ENCODE assay signal across 18 cellular contexts in the genomic region with DNA sequence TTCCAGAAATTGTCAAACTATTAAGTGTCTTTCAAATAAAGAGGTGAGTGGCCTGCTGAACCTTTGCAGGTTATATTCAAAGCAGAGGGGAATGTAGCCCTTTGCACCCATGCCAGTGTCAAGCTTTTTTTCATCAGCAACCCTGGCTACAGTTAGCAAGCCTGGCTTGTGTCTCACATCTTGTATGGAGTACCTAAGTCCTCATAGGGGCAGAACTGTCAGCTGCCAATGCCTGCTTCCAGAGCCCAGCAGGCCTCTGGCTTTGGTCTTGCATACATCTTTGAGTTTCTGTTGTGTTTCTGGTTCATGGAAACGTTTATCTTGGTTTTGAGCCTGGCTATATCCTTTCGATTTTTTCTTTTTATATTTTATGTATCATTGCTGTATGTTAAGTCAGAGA. TPM values are rescaled to one million over a fixed set of nuclear protein-coding genes. Genes with fewer than 3 reads are reported as not detected.
DNase-seq lines count a peak whose midpoint lies in the region; ATAC-seq, FAIRE-seq and TF ChIP-seq lines count a peak whose summit lies in the region.
"Had no signal": no experiment of that assay in that cellular context is flagged by ENCODE, and none has a peak within 500 bp of the region (broad histone marks: within the 10 kb centered on the region; RNA-seq: fewer than 3 reads in every experiment).

No MANE protein-coding gene starts in this region.

- no peaks in the 10 kb centered on the region for H4K20me1 ChIP-seq in OCI-LY7 (ENCODE audit: insufficient read depth, low read length)
- H4K20me1 ChIP-seq: BLaER1 had no signal

- H3K27me3 ChIP-seq in right atrium auricular region, result no peaks in the 10 kb centered on the region
- no peaks in the 10 kb centered on the region for H3K27me3 ChIP-seq in MG63
- H3K27me3 ChIP-seq: BLaER1 had no signal

- H3K4me1 ChIP-seq in right atrium auricular region (no peaks in the 10 kb centered on the region), OCI-LY7 (ENCODE audit: insufficient read depth, low read length, poor library complexity, severe bottlenecking) (peaks cover 3% of the 10 kb centered on the region)
- H3K4me1 ChIP-seq: BLaER1 had no signal

- POLR2A ChIA-PET in OCI-LY7 (lab: Charles Lee), result no interaction called here

- FAIRE-seq in GM12892 (lab: Jason Lieb, UNC), result no peak
- FAIRE-seq: H1, HepG2 had no signal

- H3K27me3 Mint-ChIP-seq in brain (no peaks in the 10 kb centered on the region), chondrocyte (ENCODE audit: low read depth) (no peaks in the 10 kb centered on the region)
- H3K27me3 Mint-ChIP-seq: CD4-positive, alpha-beta memory T cell had no signal

- H3K27ac Mint-ChIP-seq in brain (peak overlapping the region in 3 of 5 experiments; percentile 30 to 67 (median 47)), chondrocyte (ENCODE audit: unreplicated experiment) (peak overlapping the region; percentile 12)
- H3K27ac Mint-ChIP-seq: H9 had no signal

- no peak for TF ChIP-seq POLR2A in GM12892 (IDR thresholded peaks at IDR 0.05; ENCODE audit: low read depth, low read length)

- H3K4me3 ChIP-seq in right atrium auricular region, result no peak overlapping the region
- H3K4me3 ChIP-seq in MG63, result no peak overlapping the region
- H3K4me3 ChIP-seq in OCI-LY7 (ENCODE audit: low read depth, low read length, poor library complexity, severe bottlenecking), result no peak overlapping the region
- H3K4me3 ChIP-seq: BLaER1 had no signal

- no peaks in the 10 kb centered on the region for H3K79me2 ChIP-seq in OCI-LY7 (ENCODE audit: insufficient read depth, low read depth, low read length)

- H3K4me1 Mint-ChIP-seq in brain (no peaks in the 10 kb centered on the region), chondrocyte (ENCODE audit: low read depth) (peaks cover 4% of the 10 kb centered on the region)
- H3K4me1 Mint-ChIP-seq: CD4-positive, alpha-beta memory T cell; H9 had no signal

- intact Hi-C loops in Right ventricle myocardium superior (cut with DNase I), result no loop called here
- intact Hi-C loops in OCI-LY7 (cut with micrococcal nuclease; ENCODE audit: unreplicated experiment), result no loop called here

- H3K36me3 ChIP-seq in right atrium auricular region (no peaks in the 10 kb centered on the region), MG63 (peaks cover 44% of the 10 kb centered on the region), OCI-LY7 (ENCODE audit: insufficient read depth, low read length) (peaks cover 62% of the 10 kb centered on the region)
- H3K36me3 ChIP-seq: BLaER1 had no signal

- H3K4me3 Mint-ChIP-seq in brain (no peak overlapping the region), chondrocyte (ENCODE audit: unreplicated experiment) (no peak overlapping the region)
- H3K4me3 Mint-ChIP-seq: CD14-positive monocyte; CD4-positive, alpha-beta memory T cell; H9 had no signal

- DNase-seq in Right ventricle myocardium superior (no peak), right atrium auricular region (ENCODE audit: low spot score) (no peak), MG63 (peak; percentile 8), chondrocyte (ENCODE audit: low spot score) (no peak), OCI-LY7 (ENCODE audit: low spot score) (no peak), GM12892 (ENCODE audit: insufficient read length) (no peak)
- DNase-seq: 8988T; CD4-positive, alpha-beta memory T cell; DMS153; DMS79; GF-D8; H9 had no signal

- CTCF ChIA-PET in OCI-LY7 (lab: Charles Lee; ENCODE audit: unreplicated experiment), result no interaction called here

- no peak overlapping the region for H3K4me2 ChIP-seq in OCI-LY7 (ENCODE audit: low read length)
- H3K4me2 ChIP-seq: BLaER1 had no signal

- ATAC-seq in Right ventricle myocardium superior (ENCODE audit: poor library complexity) (peak; percentile 41), GM19395 (IDR thresholded peaks at IDR 0.05; ENCODE audit: unreplicated experiment) (no peak)
- ATAC-seq: HepG2 had no signal

- H3K27ac ChIP-seq in right atrium auricular region (no peak overlapping the region), OCI-LY7 (ENCODE audit: low read depth, low read length, poor library complexity, severe bottlenecking) (no peak overlapping the region)
- H3K27ac ChIP-seq: BLaER1 had no signal

- H3K9me3 Mint-ChIP-seq in brain, result peaks cover 3 to 32% (median 22%) of the 10 kb centered on the region in 5 experiments
- peaks cover 18% of the 10 kb centered on the region for H3K9me3 Mint-ChIP-seq in chondrocyte (ENCODE audit: low read depth)

- H3K9me2 ChIP-seq in OCI-LY7 (ENCODE audit: insufficient read depth, low read length), result no peaks in the 10 kb centered on the region

- H3K36me3 Mint-ChIP-seq in brain, result peaks cover 56% of the 10 kb centered on the region
- H3K36me3 Mint-ChIP-seq in chondrocyte (ENCODE audit: low read depth), result peaks cover 25% of the 10 kb centered on the region

- H3K9me3 ChIP-seq in right atrium auricular region (no peaks in the 10 kb centered on the region), MG63 (peaks cover 5% of the 10 kb centered on the region), OCI-LY7 (ENCODE audit: low read length) (peaks cover 6% of the 10 kb centered on the region; the same call in 1 of the 2 replicates)

- BruUV-seq in OCI-LY7 (replicated peaks; lab: Mats Ljungman, UMichigan), result no TSS peak

- no peak overlapping the region for H2AFZ ChIP-seq in OCI-LY7 (ENCODE audit: low read length)

- TF ChIP-seq CTCF in right atrium auricular region (IDR thresholded peaks at IDR 0.05) (no peak), brain (conservative IDR thresholded peaks at IDR 0.05) (no peak), chondrocyte (IDR thresholded peaks at IDR 0.05) (no peak), OCI-LY7 (conservative IDR thresholded peaks at IDR 0.05; ENCODE audit: low read length) (no peak)

RNA-seq across cellular contexts. Expression of gene REXO5, which starts 26.8 kb away (rescaled TPM):
- total RNA-seq in Right ventricle myocardium superior, result 5.1 TPM
- 1 to 10 TPM in 1 of 2 donors, under 1 TPM in 1; 0.98 to 5.2 TPM for total RNA-seq in right atrium auricular region
- 16.2 and 28.8 TPM in 2 replicates for total RNA-seq in MG63 (2014; rRNA removed; shearing (Covaris generic); ENCODE audit: low replicate concordance)
- polyA plus RNA-seq in brain (ENCODE audit: insufficient read depth, low read depth, low replicate concordance), result 12.6 TPM
- 2.9 to 6.9 TPM (median 4.0 TPM) in 3 replicates for total RNA-seq in chondrocyte
- 26.5 and 29.7 TPM in 2 replicates for total RNA-seq in OCI-LY7 (2014; rRNA removed; shearing (Covaris generic))
- total RNA-seq in OCI-LY7 (2022), result 38.9 and 50.7 TPM in 2 replicates
- 10.8 TPM for polyA plus RNA-seq in GM12892 (2012; ENCODE audit: missing spikeins)

RNA-seq across cellular contexts. Expression of gene ERI2, which starts 26.8 kb away (rescaled TPM):
- 10.0 TPM for total RNA-seq in Right ventricle myocardium superior
- 1 to 10 TPM; 4.9 to 8.0 TPM for total RNA-seq in right atrium auricular region
- 14.1 and 24.4 TPM in 2 replicates for total RNA-seq in MG63 (2014; rRNA removed; shearing (Covaris generic); ENCODE audit: low replicate concordance)
- polyA plus RNA-seq in brain (ENCODE audit: insufficient read depth, low read depth, low replicate concordance), result 4.7 TPM
- 11.5 to 17.7 TPM (median 13.3 TPM) in 3 replicates for total RNA-seq in chondrocyte
- total RNA-seq in OCI-LY7 (2014; rRNA removed; shearing (Covaris generic)), result 34.3 and 48.0 TPM in 2 replicates
- total RNA-seq in OCI-LY7 (2022), result 39.7 and 41.8 TPM in 2 replicates
- polyA plus RNA-seq in GM12892 (2012; ENCODE audit: missing spikeins), result 20.4 TPM
